ENCODE assay signal across 22 cellular contexts in genomic region chr5:108398964-108399363, GRCh38.
"Had no signal": no experiment of that assay in that cellular context is flagged by ENCODE, and none has a peak within 500 bp of the region (broad histone marks: within the 10 kb centered on the region; RNA-seq: fewer than 3 reads in every experiment).

No MANE protein-coding gene starts in this region.

- H3K27ac ChIP-seq: breast epithelium, dorsolateral prefrontal cortex, esophagus muscularis mucosa, hepatocyte, neutrophil, ovary, prostate gland had no signal

- H3K4me3 Mint-ChIP-seq: activated B cell treated with CpG ODN at 0.5 μM for 24 hours; activated CD4-positive, alpha-beta T cell treated with anti-CD3 and anti-CD28 coated beads for 36 hours; activated naive CD8-positive, alpha-beta T cell treated with anti-CD3 and anti-CD28 coated beads for 36 hours; central memory CD8-positive, alpha-beta T cell; effector memory CD8-positive, alpha-beta T cell; natural killer cell had no signal

- ATAC-seq: activated CD4-positive, alpha-beta T cell treated with anti-CD3 and anti-CD28 coated beads for 36 hours; effector memory CD8-positive, alpha-beta T cell; left ventricle myocardium superior; natural killer cell; stimulated activated naive CD8-positive, alpha-beta T cell treated with anti-CD3 and anti-CD28 coated beads, Interleukin-15, Interleukin-2, amounts not matched to agents 100 U/mL and 50 U/mL, for 24 hours had no signal

- H3K79me2 ChIP-seq: hepatocyte had no signal

- H3K9me3 Mint-ChIP-seq: activated naive CD8-positive, alpha-beta T cell treated with anti-CD3 and anti-CD28 coated beads for 36 hours had no signal

- H3K4me1 Mint-ChIP-seq: activated B cell treated with CpG ODN at 0.5 μM for 24 hours; activated naive CD8-positive, alpha-beta T cell treated with anti-CD3 and anti-CD28 coated beads for 36 hours; central memory CD8-positive, alpha-beta T cell; natural killer cell had no signal

- H3K4me2 ChIP-seq: hepatocyte had no signal

- H3K9me3 ChIP-seq: esophagus muscularis mucosa, neutrophil, ovary, prostate gland had no signal

- H3K36me3 ChIP-seq: breast epithelium, esophagus muscularis mucosa, neutrophil, ovary, prostate gland had no signal

- DNase-seq: activated B cell treated with CpG ODN at 0.5 μM for 24 hours; activated CD4-positive, alpha-beta T cell treated with anti-CD3 and anti-CD28 coated beads for 36 hours; activated CD4-positive, alpha-beta T cell treated with anti-CD3 and anti-CD28 coated beads, Interleukin-2, amount 50 U/mL, for 4 hours; activated naive CD4-positive, alpha-beta T cell treated with Interleukin-2 at 50 U/mL for 16 hours; activated naive CD8-positive, alpha-beta T cell treated with anti-CD3 and anti-CD28 coated beads for 36 hours; activated T-cell treated with anti-CD3 and anti-CD28 coated beads, Interleukin-2, amount 50 U/mL, for 48 hours; amniotic stem cell; dorsolateral prefrontal cortex; effector memory CD8-positive, alpha-beta T cell; glutamatergic neuron; left ventricle myocardium superior; midbrain; natural killer cell; ovary; stimulated activated CD4-positive, alpha-beta T cell treated with anti-CD3 and anti-CD28 coated beads, Interleukin-4, amount 100 ng/mL, for 24 hours; stimulated activated naive CD8-positive, alpha-beta T cell treated with anti-CD3 and anti-CD28 coated beads, Interleukin-15, Interleukin-2, amounts not matched to agents 100 U/mL and 50 U/mL, for 24 hours had no signal

- H3K4me1 ChIP-seq: breast epithelium, esophagus muscularis mucosa, prostate gland had no signal

- H3K27me3 ChIP-seq: breast epithelium, dorsolateral prefrontal cortex, hepatocyte, neutrophil, ovary had no signal

- H3K36me3 Mint-ChIP-seq: natural killer cell had no signal

- H3K4me3 ChIP-seq: breast epithelium, dorsolateral prefrontal cortex, esophagus muscularis mucosa, hepatocyte, ovary, prostate gland had no signal

- H3K27ac Mint-ChIP-seq: activated B cell treated with CpG ODN at 0.5 μM for 24 hours; activated CD4-positive, alpha-beta T cell treated with anti-CD3 and anti-CD28 coated beads for 36 hours; activated naive CD8-positive, alpha-beta T cell treated with anti-CD3 and anti-CD28 coated beads for 36 hours; effector memory CD8-positive, alpha-beta T cell; natural killer cell had no signal

- H2AFZ ChIP-seq: hepatocyte had no signal
